8 cellular contexts compared by ENCODE assay signal in genomic region chr12:103877934-103878510, GRCh38. TPM values are rescaled to one million over a fixed set of nuclear protein-coding genes. Genes with fewer than 3 reads are reported as not detected.
DNase-seq lines count a peak whose midpoint lies in the region; TF ChIP-seq lines count a peak whose summit lies in the region.

No MANE protein-coding gene starts in this region.

- DNase-seq in NOMO-1 treated with DMSO at 0.1 percent for 48 hours (lab: John Stamatoyannopoulos, UW; ENCODE audit: unreplicated experiment) (peak; percentile 17), NOMO-1 treated with dmso at 0.1 percent for 144 hours (lab: John Stamatoyannopoulos, UW; ENCODE audit: unreplicated experiment) (no peak), OCI-LY7 (ENCODE audit: low spot score) (peak; percentile 76), fibroblast of peridontal ligament (ENCODE audit: extremely low read depth) (peak; percentile 71), ureter (ENCODE audit: low spot score) (peak; percentile 64)
- peak; percentile 38 for DNase-seq in activated T-cell treated with anti-CD3 and anti-CD28 coated beads, Interleukin-2, amount 50 U/mL, for 1 hour

- intact Hi-C loops in OCI-LY7 (cut with micrococcal nuclease; ENCODE audit: unreplicated experiment), result loop anchor here (1.0 to 10.0 kb wide), 3 partner anchors 53 to 303 kb away; no protein-coding TSS in a partner anchor

- CTCF ChIA-PET in OCI-LY7 (lab: Charles Lee; ENCODE audit: unreplicated experiment), result no interaction called here

- no peaks in the 10 kb centered on the region for H3K9me2 ChIP-seq in OCI-LY7 (ENCODE audit: insufficient read depth, low read length)

- H3K36me3 ChIP-seq in OCI-LY7 (ENCODE audit: insufficient read depth, low read length) (no peaks in the 10 kb centered on the region), neutrophil (no peaks in the 10 kb centered on the region)

- H3K4me3 ChIP-seq in OCI-LY7 (ENCODE audit: low read depth, low read length, poor library complexity, severe bottlenecking) (no peak overlapping the region), neutrophil (ENCODE audit: low read depth in 1 of 2, low read length in 1 of 2) (no peak overlapping the region)

- no peak for TF ChIP-seq EP300 in Ishikawa (IDR thresholded peaks at IDR 0.05; ENCODE audit: borderline replicate concordance)

- TF ChIP-seq RAD21 in Ishikawa (IDR thresholded peaks at IDR 0.05; ENCODE audit: low read depth), result peak; percentile 89

- POLR2A ChIA-PET in OCI-LY7 (lab: Charles Lee), result no interaction called here

- peak; percentile 93 for TF ChIP-seq CTCF in OCI-LY7 (conservative IDR thresholded peaks at IDR 0.05; ENCODE audit: low read length)
- TF ChIP-seq CTCF in neutrophil (IDR thresholded peaks at IDR 0.05), result peak; percentile 27

- H2AFZ ChIP-seq in OCI-LY7 (ENCODE audit: low read length), result peak overlapping the region; percentile 38; the same call in 1 of the 2 replicates

- no peaks in the 10 kb centered on the region for H3K27me3 ChIP-seq in neutrophil

- no TSS peak for BruUV-seq in OCI-LY7 (replicated peaks; lab: Mats Ljungman, UMichigan)

- peak overlapping the region; percentile 23; the same call in 1 of the 2 replicates for H3K4me2 ChIP-seq in OCI-LY7 (ENCODE audit: low read length)

- H3K4me1 ChIP-seq in OCI-LY7 (ENCODE audit: insufficient read depth, low read length, poor library complexity, severe bottlenecking) (peaks cover 17% of the 10 kb centered on the region), neutrophil (ENCODE audit: control insufficient read depth in 1 of 2, insufficient read depth in 1 of 2, low read depth in 1 of 2, low read length in 1 of 2) (no peaks in the 10 kb centered on the region)

- H4K20me1 ChIP-seq in OCI-LY7 (ENCODE audit: insufficient read depth, low read length), result no peaks in the 10 kb centered on the region

- H3K27ac ChIP-seq in OCI-LY7 (ENCODE audit: low read depth, low read length, poor library complexity, severe bottlenecking) (no peak overlapping the region), neutrophil (no peak overlapping the region)

- H3K79me2 ChIP-seq in OCI-LY7 (ENCODE audit: insufficient read depth, low read depth, low read length), result no peaks in the 10 kb centered on the region

- H3K9me3 ChIP-seq in OCI-LY7 (ENCODE audit: low read length), result no peaks in the 10 kb centered on the region
- H3K9me3 ChIP-seq in neutrophil, result no peaks in the 10 kb centered on the region

TF ChIP-seq in Ishikawa, 13 proteins besides CTCF, POLR2A, EP300 and RAD21:
- TF ChIP-seq MAX (IDR thresholded peaks at IDR 0.05) (0 out of 2 replicates have a peak, but pooled peaks have one; percentile 30), CEBPB (IDR thresholded peaks at IDR 0.05) (no peak), NFIC (IDR thresholded peaks at IDR 0.05) (no peak), REST (IDR thresholded peaks at IDR 0.05; ENCODE audit: low read depth) (no peak), FOXM1 (IDR thresholded peaks at IDR 0.05; ENCODE audit: borderline replicate concordance, low read depth) (no peak), TCF12 (IDR thresholded peaks at IDR 0.05; ENCODE audit: low read depth) (no peak)

RNA-seq across cellular contexts. Expression of gene NT5DC3, which starts 37.0 kb away (rescaled TPM):
- 4.6 and 4.7 TPM in 2 replicates for total RNA-seq in OCI-LY7 (2014; rRNA removed; shearing (Covaris generic))
- total RNA-seq in OCI-LY7 (2022), result 6.2 and 7.5 TPM in 2 replicates
- total RNA-seq in ureter, result 11.0 TPM

RNA-seq across cellular contexts. Expression of gene HSP90B1, which starts 52.2 kb away (rescaled TPM):
- 235 and 303 TPM in 2 replicates for total RNA-seq in OCI-LY7 (2014; rRNA removed; shearing (Covaris generic))
- total RNA-seq in OCI-LY7 (2022), result 254 and 304 TPM in 2 replicates
- total RNA-seq in ureter, result 426 TPM
